ENCODE assay signal across 19 cellular contexts in the genomic region with DNA sequence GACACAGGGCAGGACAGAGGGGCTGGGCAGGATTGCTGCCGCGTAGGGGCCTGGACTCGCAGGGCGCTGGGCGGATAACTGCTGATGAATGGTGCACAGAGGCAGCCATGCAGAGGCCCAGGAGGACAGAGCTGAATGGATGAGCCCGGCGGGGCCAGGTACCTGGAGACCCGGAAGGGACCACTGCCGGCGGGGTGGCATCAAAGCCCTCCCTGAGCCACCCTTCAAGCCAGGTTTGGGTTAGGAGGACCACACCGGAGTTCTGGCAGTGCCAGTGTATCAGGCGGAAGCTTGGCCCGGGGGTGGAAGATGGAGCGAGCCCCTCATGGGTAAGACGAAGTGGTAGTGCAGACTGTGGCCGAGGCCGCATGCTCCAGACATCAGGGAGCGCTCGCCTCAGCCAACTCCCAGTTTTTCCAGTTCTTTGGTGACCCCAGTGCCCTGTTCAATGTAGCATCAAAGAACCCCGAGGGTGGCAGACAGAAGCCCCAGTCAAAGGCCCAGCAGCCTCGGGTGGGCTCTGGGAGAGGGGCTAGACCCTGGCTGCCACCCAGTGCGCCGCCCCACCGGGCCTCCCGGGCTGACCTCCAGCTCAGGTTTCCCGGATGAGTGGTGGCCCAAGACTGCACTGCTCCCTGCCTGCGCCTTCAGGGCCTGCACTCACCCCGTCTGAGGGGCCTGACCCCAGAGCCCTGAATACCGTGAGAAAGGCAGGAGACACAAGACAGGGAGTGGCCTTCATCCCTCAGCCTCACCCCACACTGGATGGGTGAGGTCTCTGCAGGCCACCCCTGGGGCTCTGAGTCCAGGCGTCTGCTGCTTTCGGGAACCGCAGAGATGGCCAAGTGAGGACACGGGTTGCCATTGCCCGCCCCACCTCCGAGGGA. TPM values are rescaled to one million over a fixed set of nuclear protein-coding genes. Genes with fewer than 3 reads are reported as not detected.
A peak's percentile ranks its signal among the peaks of the same experiment; 100 is the strongest.
DNase-seq lines count a peak whose midpoint lies in the region; ATAC-seq and TF ChIP-seq lines count a peak whose summit lies in the region.
"Had no signal": no experiment of that assay in that cellular context is flagged by ENCODE, and none has a peak within 500 bp of the region (broad histone marks: within the 10 kb centered on the region; RNA-seq: fewer than 3 reads in every experiment).

No MANE protein-coding gene starts in this region.

- H4K91ac ChIP-seq in neuronal stem cell (ENCODE audit: low read depth, low read length, poor library complexity), result no peak overlapping the region

- peak overlapping the region; percentile 54 for H2BK15ac ChIP-seq in neuronal stem cell (ENCODE audit: low read length)

- no peak overlapping the region for H3K23ac ChIP-seq in neuronal stem cell (ENCODE audit: low read depth, low read length, poor library complexity)

- POLR2A ChIA-PET in activated naive CD8-positive, alpha-beta T cell treated with anti-CD3 and anti-CD28 coated beads, Interleukin-2, amount 10 ng/mL, durations not matched to agents 7 days and 5 days (lab: Charles Lee), result no interaction called here
- POLR2A ChIA-PET in naive thymus-derived CD8-positive, alpha-beta T cell (lab: Charles Lee), result no interaction called here

- H3K27ac Mint-ChIP-seq in activated naive CD8-positive, alpha-beta T cell treated with anti-CD3 and anti-CD28 coated beads, Interleukin-2, amount 10 ng/mL, durations not matched to agents 7 days and 5 days, result no peak overlapping the region
- H3K27ac Mint-ChIP-seq in activated naive CD8-positive, alpha-beta T cell treated with anti-CD3 and anti-CD28 coated beads, Interleukin-2, amount 50 U/mL, for 24 hours, result no peak overlapping the region
- H3K27ac Mint-ChIP-seq in endodermal cell, result no peak overlapping the region
- H3K27ac Mint-ChIP-seq in naive thymus-derived CD8-positive, alpha-beta T cell, result no peak overlapping the region

- H2BK120ac ChIP-seq in neuronal stem cell (ENCODE audit: low read depth, low read length), result no peak overlapping the region

- no peaks in the 10 kb centered on the region for H3K27me3 Mint-ChIP-seq in activated naive CD8-positive, alpha-beta T cell treated with anti-CD3 and anti-CD28 coated beads, Interleukin-2, amount 10 ng/mL, durations not matched to agents 7 days and 5 days
- H3K27me3 Mint-ChIP-seq in activated naive CD8-positive, alpha-beta T cell treated with anti-CD3 and anti-CD28 coated beads, Interleukin-2, amount 50 U/mL, for 24 hours, result peaks cover 2% of the 10 kb centered on the region
- peaks cover 3% of the 10 kb centered on the region for H3K27me3 Mint-ChIP-seq in endodermal cell (ENCODE audit: insufficient read depth)
- H3K27me3 Mint-ChIP-seq in naive thymus-derived CD8-positive, alpha-beta T cell, result peaks cover 0 to 9% (median 0%) of the 10 kb centered on the region in 5 donors

- peak overlapping the region; percentile 93 for H2BK5ac ChIP-seq in neuronal stem cell (ENCODE audit: low read length)

- H3K4me1 ChIP-seq in endodermal cell (ENCODE audit: control insufficient read depth, insufficient read depth, low read length) (peaks cover 8% of the 10 kb centered on the region), neuronal stem cell (ENCODE audit: control insufficient read depth in 2 of 2, insufficient read depth in 1 of 2, low read depth in 1 of 2, low read length in 2 of 2) (peaks cover 4 to 7% of the 10 kb centered on the region in 2 donors), aorta (ENCODE audit: control insufficient read depth in 1 of 2, insufficient read depth in 2 of 2, low read length in 2 of 2) (no peaks in the 10 kb centered on the region)
- H3K4me1 ChIP-seq: BLaER1, HAP-1 had no signal

- no peak overlapping the region for H2AFZ ChIP-seq in neuronal stem cell (ENCODE audit: low read length)

- H3K4me3 ChIP-seq in endodermal cell (ENCODE audit: low read length) (no peak overlapping the region), neuronal stem cell (ENCODE audit: low read length in 2 of 2) (no peak overlapping the region), aorta (ENCODE audit: low read length in 2 of 2) (no peak overlapping the region)
- H3K4me3 ChIP-seq: BLaER1, HAP-1 had no signal

- no peaks in the 10 kb centered on the region for H3K9me3 Mint-ChIP-seq in activated naive CD8-positive, alpha-beta T cell treated with anti-CD3 and anti-CD28 coated beads, Interleukin-2, amount 10 ng/mL, durations not matched to agents 7 days and 5 days
- no peaks in the 10 kb centered on the region for H3K9me3 Mint-ChIP-seq in activated naive CD8-positive, alpha-beta T cell treated with anti-CD3 and anti-CD28 coated beads, Interleukin-2, amount 50 U/mL, for 24 hours
- H3K9me3 Mint-ChIP-seq in endodermal cell, result no peaks in the 10 kb centered on the region
- no peaks in the 10 kb centered on the region for H3K9me3 Mint-ChIP-seq in naive thymus-derived CD8-positive, alpha-beta T cell
- H3K9me3 Mint-ChIP-seq: CD8-positive, alpha-beta memory T cell had no signal

- H3K9ac ChIP-seq in endodermal cell (ENCODE audit: extremely low read depth, low read length, poor library complexity, severe bottlenecking) (no peak overlapping the region), neuronal stem cell (ENCODE audit: low read depth, low read length, poor library complexity) (no peak overlapping the region)
- H3K9ac ChIP-seq: BLaER1 had no signal

- H3K36me3 ChIP-seq in endodermal cell (ENCODE audit: control insufficient read depth, insufficient read depth, low read length), result no peaks in the 10 kb centered on the region
- no peaks in the 10 kb centered on the region for H3K36me3 ChIP-seq in neuronal stem cell (replicated peaks in 1 of 2; ENCODE audit: control insufficient read depth in 2 of 2, insufficient read depth in 2 of 2, low read length in 2 of 2)
- H3K36me3 ChIP-seq in aorta (ENCODE audit: control insufficient read depth in 1 of 2, insufficient read depth in 2 of 2, low read length in 1 of 2), result no peaks in the 10 kb centered on the region
- H3K36me3 ChIP-seq: BLaER1, HAP-1 had no signal

- H3K9me3 ChIP-seq in endodermal cell (ENCODE audit: control insufficient read depth, low read length), result no peaks in the 10 kb centered on the region
- no peaks in the 10 kb centered on the region for H3K9me3 ChIP-seq in neuronal stem cell (replicated peaks in 1 of 2; ENCODE audit: control insufficient read depth in 2 of 2, insufficient read depth in 1 of 2, low read depth in 1 of 2, low read length in 2 of 2)
- H3K9me3 ChIP-seq in aorta (ENCODE audit: control insufficient read depth, low read length), result no peaks in the 10 kb centered on the region
- H3K9me3 ChIP-seq: BLaER1, HAP-1 had no signal

- TF ChIP-seq CTCF in endodermal cell (conservative IDR thresholded peaks at IDR 0.05), result peak; percentile 60

- peak overlapping the region; percentile 48 for H3K18ac ChIP-seq in neuronal stem cell (ENCODE audit: low read length)

- H2BK12ac ChIP-seq in neuronal stem cell (ENCODE audit: low read length), result peak overlapping the region; percentile 58

- H3K27me3 ChIP-seq in endodermal cell (ENCODE audit: control insufficient read depth, insufficient read depth, low read length, poor library complexity, severe bottlenecking), result no peaks in the 10 kb centered on the region
- peaks cover 0 to 6% (median 1%) of the 10 kb centered on the region in 3 experiments for H3K27me3 ChIP-seq in neuronal stem cell (ENCODE audit: control insufficient read depth in 3 of 3, insufficient read depth in 3 of 3, low read depth in 1 of 3, low read length in 3 of 3)
- H3K27me3 ChIP-seq in aorta (ENCODE audit: control insufficient read depth in 1 of 2, insufficient read depth in 2 of 2, low read length in 1 of 2), result no peaks in the 10 kb centered on the region
- H3K27me3 ChIP-seq: BLaER1 had no signal

- 89 to 90% methylated on average over 22 to 35 of the region's 35 CpGs for WGBS in endodermal cell (ENCODE audit: insufficient coverage in 1 of 2, insufficient read length in 1 of 2), 2 experiments
- WGBS in neuronal stem cell (ENCODE audit: extremely low coverage in 2 of 2, insufficient read length in 2 of 2, insufficient replicate concordance in 1 of 2), 2 donors, result no CpG with 5 or more reads among the region's 35 CpGs
- 90 to 92% methylated on average over 33 to 35 of the region's 35 CpGs for WGBS in aorta, 2 donors

- no peaks in the 10 kb centered on the region for H3K36me3 Mint-ChIP-seq in activated naive CD8-positive, alpha-beta T cell treated with anti-CD3 and anti-CD28 coated beads, Interleukin-2, amount 10 ng/mL, durations not matched to agents 7 days and 5 days
- no peaks in the 10 kb centered on the region for H3K36me3 Mint-ChIP-seq in activated naive CD8-positive, alpha-beta T cell treated with anti-CD3 and anti-CD28 coated beads, Interleukin-2, amount 50 U/mL, for 24 hours (ENCODE audit: low read depth)
- no peaks in the 10 kb centered on the region for H3K36me3 Mint-ChIP-seq in endodermal cell (ENCODE audit: low read depth)
- H3K36me3 Mint-ChIP-seq in naive thymus-derived CD8-positive, alpha-beta T cell, result no peaks in the 10 kb centered on the region
- H3K36me3 Mint-ChIP-seq: CD8-positive, alpha-beta memory T cell had no signal

- peak overlapping the region; percentile 94 for H2AK5ac ChIP-seq in neuronal stem cell (ENCODE audit: low read depth, low read length)

- no peak overlapping the region for H3K4ac ChIP-seq in neuronal stem cell (ENCODE audit: low read length)

- no peaks in the 10 kb centered on the region for H3K79me1 ChIP-seq in neuronal stem cell (ENCODE audit: low read depth, low read length)

- H3K27ac ChIP-seq in endodermal cell (ENCODE audit: low read depth, low read length) (no peak overlapping the region), neuronal stem cell (replicated peaks; ENCODE audit: low read length) (no peak overlapping the region), aorta (ENCODE audit: low read depth in 1 of 2, low read length in 2 of 2) (no peak overlapping the region)
- H3K27ac ChIP-seq: BLaER1 had no signal

- H3K4me3 Mint-ChIP-seq in activated naive CD8-positive, alpha-beta T cell treated with anti-CD3 and anti-CD28 coated beads, Interleukin-2, amount 10 ng/mL, durations not matched to agents 7 days and 5 days, result no peak overlapping the region
- no peak overlapping the region for H3K4me3 Mint-ChIP-seq in activated naive CD8-positive, alpha-beta T cell treated with anti-CD3 and anti-CD28 coated beads, Interleukin-2, amount 50 U/mL, for 24 hours
- no peak overlapping the region for H3K4me3 Mint-ChIP-seq in endodermal cell
- H3K4me3 Mint-ChIP-seq in naive thymus-derived CD8-positive, alpha-beta T cell, result no peak overlapping the region
- H3K4me3 Mint-ChIP-seq: CD8-positive, alpha-beta memory T cell had no signal

- no peak for DNase-seq in activated naive CD8-positive, alpha-beta T cell treated with anti-CD3 and anti-CD28 coated beads, Interleukin-2, amount 10 ng/mL, durations not matched to agents 7 days and 5 days
- DNase-seq in activated naive CD8-positive, alpha-beta T cell treated with anti-CD3 and anti-CD28 coated beads, Interleukin-2, amount 50 U/mL, for 24 hours, result no peak
- DNase-seq in endodermal cell, result peak; percentile 74
- DNase-seq in neuronal stem cell (ENCODE audit: low spot score), result no peak
- DNase-seq in aorta, result no peak
- no peak for DNase-seq in T1000 (lab: John Stamatoyannopoulos, UW)
- no peak for DNase-seq in naive thymus-derived CD8-positive, alpha-beta T cell
- DNase-seq: 8988T; CD8-positive, alpha-beta memory T cell; DMS 273 treated with DMSO at 0.1 percent for 48 hours; EL; MV-4-11; NCI-H1417 treated with DMSO at 0.1 percent for 48 hours; NCI-H2029; NCI-H2171 treated with DMSO at 0.1 percent for 48 hours; NCI-H510A had no signal

- H3K14ac ChIP-seq in neuronal stem cell (ENCODE audit: low read length), result peak overlapping the region; percentile 31

- peak; percentile 30 for ATAC-seq in activated naive CD8-positive, alpha-beta T cell treated with anti-CD3 and anti-CD28 coated beads, Interleukin-2, amount 10 ng/mL, durations not matched to agents 7 days and 5 days (ENCODE audit: low read depth)
- no peak for ATAC-seq in activated naive CD8-positive, alpha-beta T cell treated with anti-CD3 and anti-CD28 coated beads, Interleukin-2, amount 50 U/mL, for 24 hours
- peak; percentile 33 for ATAC-seq in aorta (ENCODE audit: low FRiP score)
- no peak for ATAC-seq in GM18858 (IDR thresholded peaks at IDR 0.05; ENCODE audit: unreplicated experiment)
- no peak for ATAC-seq in naive thymus-derived CD8-positive, alpha-beta T cell

- no peaks in the 10 kb centered on the region for H3K4me1 Mint-ChIP-seq in activated naive CD8-positive, alpha-beta T cell treated with anti-CD3 and anti-CD28 coated beads, Interleukin-2, amount 10 ng/mL, durations not matched to agents 7 days and 5 days
- no peaks in the 10 kb centered on the region for H3K4me1 Mint-ChIP-seq in activated naive CD8-positive, alpha-beta T cell treated with anti-CD3 and anti-CD28 coated beads, Interleukin-2, amount 50 U/mL, for 24 hours
- H3K4me1 Mint-ChIP-seq in endodermal cell, result peaks cover 18% of the 10 kb centered on the region
- peaks cover 0 to 5% (median 2%) of the 10 kb centered on the region in 4 donors for H3K4me1 Mint-ChIP-seq in naive thymus-derived CD8-positive, alpha-beta T cell

- no peak overlapping the region for H4K8ac ChIP-seq in neuronal stem cell (ENCODE audit: low read depth, low read length)

- no peak overlapping the region for H3K4me2 ChIP-seq in neuronal stem cell (ENCODE audit: insufficient read depth, low read length, poor library complexity, severe bottlenecking)
- H3K4me2 ChIP-seq: BLaER1 had no signal

- intact Hi-C loops in aorta (cut with DNase I), result no loop called here

RNA-seq across cellular contexts. Expression of a gene that starts 50.9 kb away (rescaled TPM):
- total RNA-seq in activated naive CD8-positive, alpha-beta T cell treated with anti-CD3 and anti-CD28 coated beads, Interleukin-2, amount 10 ng/mL, durations not matched to agents 7 days and 5 days, result 10 to 100 TPM; 83.3 to 86.9 TPM
- 100 to 1,000 TPM; 128 to 131 TPM for total RNA-seq in endodermal cell
- 98.0 TPM for polyA plus RNA-seq in endodermal cell (2013, experiment 1 of 2)
- 83.9 TPM for polyA plus RNA-seq in endodermal cell (2013, experiment 2 of 2)
- 32.3 TPM for polyA plus RNA-seq in neuronal stem cell (2013, experiment 1 of 2)
- 32.1 TPM for polyA plus RNA-seq in neuronal stem cell (2013, experiment 2 of 2)
- 10 to 100 TPM; 37.5 to 39.4 TPM for total RNA-seq in aorta
- 100 to 1,000 TPM in 1 of 2 donors, 10 to 100 TPM in 1; 40.2 to 117 TPM for polyA plus RNA-seq in aorta
- total RNA-seq in naive thymus-derived CD8-positive, alpha-beta T cell, result 10 to 100 TPM; 27.2 to 27.5 TPM
- 100 to 1,000 TPM in 1 of 3 donors, 10 to 100 TPM in 2; 59.7 to 106 (median 74.3) TPM for polyA plus RNA-seq in naive thymus-derived CD8-positive, alpha-beta T cell

Comparison
In these comparisons a context has a peak if more than half of its experiments do, and no peak if none do; other contexts are left out.
1. ATAC-seq: peak in activated naive CD8-positive, alpha-beta T cell treated with anti-CD3 and anti-CD28 coated beads, Interleukin-2, amount 10 ng/mL, durations not matched to agents 7 days and 5 days (single experiment) and aorta (single experiment); none in activated naive CD8-positive, alpha-beta T cell treated with anti-CD3 and anti-CD28 coated beads, Interleukin-2, amount 50 U/mL, for 24 hours (single experiment), GM18858 (single experiment) and naive thymus-derived CD8-positive, alpha-beta T cell (0 of 2).